12 cellular contexts compared by ENCODE assay signal in the genomic region with DNA sequence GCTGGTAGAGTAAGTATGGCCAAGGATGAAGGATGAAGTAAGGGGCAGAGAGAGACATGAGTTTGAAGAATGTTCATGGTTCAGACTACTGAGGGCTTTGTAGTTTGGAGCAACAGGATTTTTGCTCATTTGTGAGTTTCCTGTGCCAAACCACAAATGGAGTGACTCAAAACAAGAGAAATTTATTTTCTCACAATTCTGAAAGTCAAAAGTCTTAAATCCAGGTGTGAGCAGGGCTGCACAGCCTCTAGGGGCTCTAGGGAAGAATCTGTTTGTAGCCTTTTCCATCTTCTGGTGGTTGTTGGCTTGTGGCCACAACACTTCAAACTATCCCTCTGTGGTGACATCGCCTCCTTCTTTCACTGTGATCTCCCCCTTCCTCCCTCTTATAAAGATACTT.
DNase-seq lines count a peak whose midpoint lies in the region; ATAC-seq and TF ChIP-seq lines count a peak whose summit lies in the region.
"Had no signal": no experiment of that assay in that cellular context is flagged by ENCODE, and none has a peak within 500 bp of the region (broad histone marks: within the 10 kb centered on the region; RNA-seq: fewer than 3 reads in every experiment).

No MANE protein-coding gene starts in this region.

- H3K36me3 Mint-ChIP-seq in nephron progenitor cell (ENCODE audit: low read depth), result no peaks in the 10 kb centered on the region

- H3K4me3 Mint-ChIP-seq in nephron progenitor cell, result no peak overlapping the region

- H3K4me3 ChIP-seq in GM12865 (ENCODE audit: low read depth, low read length) (no peak overlapping the region), astrocyte of the spinal cord (ENCODE audit: low read depth, low read length) (no peak overlapping the region)
- H3K4me3 ChIP-seq: HAP-1 had no signal

- in situ Hi-C loops in astrocyte of the spinal cord (cut with HindIII; ENCODE audit: low sequenced_read_pairs), result no loop called here

- peaks cover 6% of the 10 kb centered on the region for H3K27me3 Mint-ChIP-seq in nephron progenitor cell (ENCODE audit: low read depth, poor library complexity)

- H3K27ac Mint-ChIP-seq in nephron progenitor cell, result no peak overlapping the region

- DNase-seq in GM12865 (ENCODE audit: low read depth), result peak; percentile 51
- DNase-seq in astrocyte of the spinal cord (ENCODE audit: low read depth, low spot score), result peak; percentile 16
- no peak for DNase-seq in SKM-1 treated with dmso at 0.1 percent for 144 hours (lab: John Stamatoyannopoulos, UW; ENCODE audit: unreplicated experiment)
- DNase-seq in kidney tubule cell (ENCODE audit: low spot score), result no peak
- no peak for DNase-seq in nephron progenitor cell
- no peak for DNase-seq in NCI-H2029 treated with DMSO at 0.1 percent for 48 hours (lab: John Stamatoyannopoulos, UW)
- DNase-seq: DMS 273 treated with DMSO at 0.1 percent for 48 hours, NCI-H1105, Right ventricle myocardium superior had no signal

- peak; percentile 59 for ATAC-seq in GM19463 (IDR thresholded peaks at IDR 0.05; ENCODE audit: unreplicated experiment)
- peak; percentile 66 for ATAC-seq in HG03378 (IDR thresholded peaks at IDR 0.05; ENCODE audit: unreplicated experiment)

- no peaks in the 10 kb centered on the region for H3K9me3 Mint-ChIP-seq in nephron progenitor cell

- TF ChIP-seq CTCF in GM12865 (IDR thresholded peaks at IDR 0.05; ENCODE audit: insufficient read depth, low read depth, low read length, missing control alignments) (no peak), astrocyte of the spinal cord (IDR thresholded peaks at IDR 0.05; ENCODE audit: low read depth, low read length) (no peak), nephron progenitor cell (IDR thresholded peaks at IDR 0.05) (no peak)

- H3K4me1 Mint-ChIP-seq in nephron progenitor cell, result peaks cover 23% of the 10 kb centered on the region

Comparison
In these comparisons a context has a peak if more than half of its experiments do, and no peak if none do; other contexts are left out.
1. DNase-seq: peak in GM12865 (single experiment) and astrocyte of the spinal cord (single experiment); none in SKM-1 treated with dmso at 0.1 percent for 144 hours (single experiment), kidney tubule cell (single experiment), nephron progenitor cell (single experiment) and NCI-H2029 treated with DMSO at 0.1 percent for 48 hours (single experiment).